Comparison of ENCODE assay signal across 14 cellular contexts in the genomic region with DNA sequence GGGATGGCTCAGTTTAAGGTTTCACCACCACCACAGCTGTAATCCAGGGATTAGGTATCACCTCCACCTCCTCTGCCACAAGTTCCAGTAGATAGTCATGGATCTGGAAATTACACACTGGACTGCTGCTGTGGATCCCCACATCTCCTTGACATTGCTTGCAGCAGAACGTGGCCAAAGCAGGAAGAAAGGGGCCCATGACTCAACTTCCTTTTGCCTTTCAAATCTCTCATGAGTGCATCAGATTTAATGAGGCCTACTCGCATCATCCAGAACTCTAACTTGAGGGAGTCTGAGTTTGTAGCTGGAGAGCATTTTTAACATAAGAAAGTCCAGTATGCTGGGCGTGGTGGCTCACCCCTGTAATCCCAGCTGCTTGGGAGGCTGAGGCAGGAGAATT. TPM values are rescaled to one million over a fixed set of nuclear protein-coding genes. Genes with fewer than 3 reads are reported as not detected.
DNase-seq lines count a peak whose midpoint lies in the region; ATAC-seq and TF ChIP-seq lines count a peak whose summit lies in the region.
"Had no signal": no experiment of that assay in that cellular context is flagged by ENCODE, and none has a peak within 500 bp of the region (broad histone marks: within the 10 kb centered on the region; RNA-seq: fewer than 3 reads in every experiment).

No MANE protein-coding gene starts in this region.

- H3K27me3 Mint-ChIP-seq in T-cell, result no peaks in the 10 kb centered on the region

- POLR2A ChIA-PET in A673 (lab: Charles Lee; ENCODE audit: low non-redundant PET) (no interaction called here), T-cell (lab: Charles Lee) (interaction anchor here in 1 of 2 donors (0.7 kb wide), 1 partner anchor 96 kb away, joined by 3 read pairs; no protein-coding TSS in a partner anchor)

- no peak overlapping the region for H3K4me3 ChIP-seq in A673 (ENCODE audit: low read depth, low read length, poor library complexity, severe bottlenecking)
- H3K4me3 ChIP-seq in GM23248, result no peak overlapping the region
- no peak overlapping the region for H3K4me3 ChIP-seq in esophagus (ENCODE audit: low read depth in 1 of 2, low read length in 2 of 2)
- H3K4me3 ChIP-seq: SJCRH30, tibial artery had no signal

- H3K4me3 Mint-ChIP-seq in T-cell, result no peak overlapping the region
- H3K4me3 Mint-ChIP-seq: CD8-positive, alpha-beta memory T cell; nephron progenitor cell had no signal

- WGBS in GM23248 (ENCODE audit: low coverage in 1 of 2, low lambda C conversion rate in 2 of 2, missing lambda C conversion rate in 2 of 2), 2 experiments, result 32 to 33% methylated on average over 3 of the region's 3 CpGs
- WGBS in esophagus, 2 donors, result 66% methylated on average over 3 of the region's 3 CpGs

- peak overlapping the region; percentile 7 to 75 for H3K27ac Mint-ChIP-seq in T-cell
- H3K27ac Mint-ChIP-seq: nephron progenitor cell had no signal

- H3K4me1 Mint-ChIP-seq in T-cell, result peaks cover 6 to 15% (median 9%) of the 10 kb centered on the region in 3 donors
- H3K4me1 Mint-ChIP-seq: nephron progenitor cell had no signal

- H3K27me3 ChIP-seq in A673 (replicated peaks; ENCODE audit: insufficient read depth, low read depth, low read length, poor library complexity) (no peaks in the 10 kb centered on the region), GM23248 (replicated peaks; ENCODE audit: insufficient read depth) (no peaks in the 10 kb centered on the region), esophagus (ENCODE audit: control insufficient read depth in 1 of 2, insufficient read depth in 2 of 2, low read length in 2 of 2) (no peaks in the 10 kb centered on the region)
- H3K27me3 ChIP-seq: SJCRH30, tibial artery had no signal

- in situ Hi-C loops in GM23248 (cut with MboI), result no loop called here

- CTCF ChIA-PET in A673 (lab: Charles Lee) (interaction anchor here (0.6 kb wide), 1 partner anchor 74 kb away, joined by 6 read pairs; no protein-coding TSS in a partner anchor), T-cell (lab: Charles Lee) (interaction anchor here (0.6 to 1.0 kb wide), 2 partner anchors 76 to 123 kb away, joined by 3 to 6 read pairs; no protein-coding TSS in a partner anchor)

- H3K9ac ChIP-seq in GM23248, result no peak overlapping the region

- H3K9me2 ChIP-seq in GM23248 (ENCODE audit: insufficient read depth), result no peaks in the 10 kb centered on the region

- no peak overlapping the region for H3K4me2 ChIP-seq in GM23248 (ENCODE audit: unreplicated experiment)

- no peaks in the 10 kb centered on the region for H3K9me3 Mint-ChIP-seq in T-cell
- H3K9me3 Mint-ChIP-seq: CD8-positive, alpha-beta memory T cell; nephron progenitor cell had no signal

- H2AFZ ChIP-seq in GM23248, result peak overlapping the region; percentile 59

- no peaks in the 10 kb centered on the region for H3K36me3 ChIP-seq in A673 (ENCODE audit: insufficient read depth, low read length, poor library complexity, severe bottlenecking)
- no peaks in the 10 kb centered on the region for H3K36me3 ChIP-seq in GM23248 (ENCODE audit: low read depth)
- no peaks in the 10 kb centered on the region for H3K36me3 ChIP-seq in esophagus (ENCODE audit: control insufficient read depth in 2 of 2, insufficient read depth in 2 of 2, low read length in 1 of 2)
- H3K36me3 ChIP-seq: SJCRH30, tibial artery had no signal

- H3K9me3 ChIP-seq in A673 (ENCODE audit: low read depth, low read length, poor library complexity, severe bottlenecking) (no peaks in the 10 kb centered on the region), GM23248 (ENCODE audit: low read depth) (no peaks in the 10 kb centered on the region), esophagus (ENCODE audit: control insufficient read depth in 2 of 2, insufficient read depth in 1 of 2, low read depth in 1 of 2, low read length in 1 of 2) (no peaks in the 10 kb centered on the region)
- H3K9me3 ChIP-seq: SJCRH30, tibial artery had no signal

- DNase-seq in A673 (ENCODE audit: low spot score) (peak; percentile 43), GM23248 (peak; percentile 81), T-cell (no peak), NCI-H2107 (lab: John Stamatoyannopoulos, UW) (no peak)
- no peak for DNase-seq in activated effector memory CD4-positive, alpha-beta T cell treated with anti-CD3 and anti-CD28 coated beads, Interleukin-2, amount 50 U/mL, for 16 hours
- DNase-seq: H7, NCI-H1930, nephron progenitor cell, tibial artery had no signal

- BruUV-seq in A673 (replicated peaks; lab: Mats Ljungman, UMichigan), result no TSS peak

- H3K4me1 ChIP-seq in A673 (ENCODE audit: insufficient read depth, low read length, poor library complexity, severe bottlenecking) (no peaks in the 10 kb centered on the region), GM23248 (ENCODE audit: insufficient read depth) (peaks cover 19% of the 10 kb centered on the region), esophagus (ENCODE audit: control insufficient read depth in 2 of 2, insufficient read depth in 2 of 2, low read length in 1 of 2) (no peaks in the 10 kb centered on the region)
- H3K4me1 ChIP-seq: SJCRH30, tibial artery had no signal

- H3K27ac ChIP-seq in A673 (ENCODE audit: low read depth, low read length, poor library complexity, severe bottlenecking) (no peak overlapping the region), GM23248 (peak overlapping the region; percentile 50), esophagus (ENCODE audit: low read depth in 2 of 2, low read length in 1 of 2) (peak overlapping the region; percentile 30 to 54)
- H3K27ac ChIP-seq: SJCRH30, tibial artery had no signal

- peaks cover 25% of the 10 kb centered on the region; the same call in 1 of the 2 replicates for H3F3A ChIP-seq in GM23248 (ENCODE audit: insufficient read depth)

- H4K20me1 ChIP-seq in GM23248 (ENCODE audit: insufficient read depth), result no peaks in the 10 kb centered on the region

- intact Hi-C loops in A673 (cut with micrococcal nuclease; ENCODE audit: unreplicated experiment), result no loop called here

- H3K36me3 Mint-ChIP-seq in T-cell, result no peaks in the 10 kb centered on the region
- H3K36me3 Mint-ChIP-seq: CD8-positive, alpha-beta memory T cell had no signal

- ATAC-seq in T-cell (replicated peaks in 1 of 4) (peak in 2 of 4 experiments; percentile 31 to 58), GM21423 (IDR thresholded peaks at IDR 0.05; ENCODE audit: unreplicated experiment) (no peak), HG03432 (IDR thresholded peaks at IDR 0.05; ENCODE audit: unreplicated experiment) (no peak)

- TF ChIP-seq CTCF in A673 (conservative IDR thresholded peaks at IDR 0.05; ENCODE audit: low read depth, low read length), result no peak

- no peaks in the 10 kb centered on the region for H3K79me2 ChIP-seq in GM23248 (ENCODE audit: insufficient read depth)

RNA-seq across cellular contexts. Expression of a gene that starts 29.2 kb away (rescaled TPM):
- 275 and 278 TPM in 2 replicates for total RNA-seq in A673 (2021)
- total RNA-seq in GM23248 (2014; rRNA removed; shearing (Covaris generic)), result 359 and 363 TPM in 2 replicates
- polyA plus RNA-seq in GM23248 (2016; fragmentation: Nextera tagmentation; extraction: Ambion mirVana), result 540 and 553 TPM in 2 replicates
- total RNA-seq in T-cell, result 100 to 1,000 TPM; 143 to 193 (median 151) TPM
- polyA plus RNA-seq in esophagus, result 100 to 1,000 TPM in 1 of 2 donors, 10 to 100 TPM in 1; 74.8 to 225 TPM

Comparison
In these comparisons a context has a peak if more than half of its experiments do, and no peak if none do; other contexts are left out.
1. DNase-seq: peak in A673 (single experiment) and GM23248 (single experiment); none in T-cell (0 of 34), activated effector memory CD4-positive, alpha-beta T cell treated with anti-CD3 and anti-CD28 coated beads, Interleukin-2, amount 50 U/mL, for 16 hours (single experiment) and NCI-H2107 (single experiment).